ENCODE assay signal across 13 cellular contexts in genomic region chr1:159122005-159122621, GRCh38. TPM values are rescaled to one million over a fixed set of nuclear protein-coding genes. Genes with fewer than 3 reads are reported as not detected.
DNase-seq lines count a peak whose midpoint lies in the region; ATAC-seq, FAIRE-seq and TF ChIP-seq lines count a peak whose summit lies in the region.
"Had no signal": no experiment of that assay in that cellular context is flagged by ENCODE, and none has a peak within 500 bp of the region (broad histone marks: within the 10 kb centered on the region; RNA-seq: fewer than 3 reads in every experiment).

No MANE protein-coding gene starts in this region.

- CTCF ChIA-PET in activated CD8-positive, alpha-beta T cell treated with anti-CD3 and anti-CD28 coated beads, Interleukin-2, amount 10 ng/mL, durations not matched to agents 7 days and 5 days (lab: Charles Lee): interaction anchor here (1.6 kb wide), 1 partner anchor 10 kb away, joined by 6 read pairs; no protein-coding TSS in a partner anchor

- no peaks in the 10 kb centered on the region for H3K36me3 Mint-ChIP-seq in activated CD8-positive, alpha-beta T cell treated with anti-CD3 and anti-CD28 coated beads, Interleukin-2, amount 10 ng/mL, durations not matched to agents 7 days and 5 days (ENCODE audit: low read depth)

- H3K4me3 ChIP-seq in bronchial epithelial cell (ENCODE audit: low read depth, low read length): no peak overlapping the region

- no peak overlapping the region for H3K27ac Mint-ChIP-seq in activated CD8-positive, alpha-beta T cell treated with anti-CD3 and anti-CD28 coated beads, Interleukin-2, amount 10 ng/mL, durations not matched to agents 7 days and 5 days
- H3K27ac Mint-ChIP-seq: progenitor cell of endocrine pancreas had no signal

- no peak for TF ChIP-seq CTCF in bronchial epithelial cell (IDR thresholded peaks at IDR 0.05; ENCODE audit: insufficient read depth, low read length, severe bottlenecking)

- no peak for FAIRE-seq in bronchial epithelial cell (lab: Jason Lieb, UNC)

- no peak overlapping the region for H3K4me3 Mint-ChIP-seq in activated CD8-positive, alpha-beta T cell treated with anti-CD3 and anti-CD28 coated beads, Interleukin-2, amount 10 ng/mL, durations not matched to agents 7 days and 5 days

- DNase-seq in EL (peak; percentile 85), bronchial epithelial cell (ENCODE audit: low read depth) (peak; percentile 63), NCI-H748 (lab: John Stamatoyannopoulos, UW; ENCODE audit: unreplicated experiment) (no peak), NCI-H187 treated with DMSO at 0.1 percent for 48 hours (lab: John Stamatoyannopoulos, UW) (no peak), head of caudate nucleus (no peak)
- DNase-seq in activated CD8-positive, alpha-beta T cell treated with anti-CD3 and anti-CD28 coated beads, Interleukin-2, amount 10 ng/mL, durations not matched to agents 7 days and 5 days: no peak
- DNase-seq: activated CD4-positive, CD25-positive, alpha-beta regulatory T cell treated with anti-CD3 and anti-CD28 coated beads, Interleukin-2, amount 50 U/mL, for 72 hours; DMS153; trophoblast cell had no signal

- intact Hi-C loops in head of caudate nucleus (cut with DNase I): no loop called here

- H3K9me3 Mint-ChIP-seq in activated CD8-positive, alpha-beta T cell treated with anti-CD3 and anti-CD28 coated beads, Interleukin-2, amount 10 ng/mL, durations not matched to agents 7 days and 5 days (ENCODE audit: insufficient read depth): no peaks in the 10 kb centered on the region

- H3K27me3 Mint-ChIP-seq in activated CD8-positive, alpha-beta T cell treated with anti-CD3 and anti-CD28 coated beads, Interleukin-2, amount 10 ng/mL, durations not matched to agents 7 days and 5 days (ENCODE audit: low read depth): peaks cover 30% of the 10 kb centered on the region
- H3K27me3 Mint-ChIP-seq: progenitor cell of endocrine pancreas had no signal

- H3K36me3 ChIP-seq in bronchial epithelial cell (ENCODE audit: control insufficient read depth, insufficient read depth, low read length): no peaks in the 10 kb centered on the region

- ATAC-seq in GM19452 (IDR thresholded peaks at IDR 0.05; ENCODE audit: unreplicated experiment): peak; percentile 88
- ATAC-seq in HG03108 (IDR thresholded peaks at IDR 0.05; ENCODE audit: unreplicated experiment): peak; percentile 75
- no peak for ATAC-seq in activated CD8-positive, alpha-beta T cell treated with anti-CD3 and anti-CD28 coated beads, Interleukin-2, amount 10 ng/mL, durations not matched to agents 7 days and 5 days

- H3K27me3 ChIP-seq in bronchial epithelial cell (ENCODE audit: control insufficient read depth, insufficient read depth, low read length): no peaks in the 10 kb centered on the region

- no peaks in the 10 kb centered on the region for H3K4me1 Mint-ChIP-seq in activated CD8-positive, alpha-beta T cell treated with anti-CD3 and anti-CD28 coated beads, Interleukin-2, amount 10 ng/mL, durations not matched to agents 7 days and 5 days (ENCODE audit: low read depth)

- POLR2A ChIA-PET in activated CD8-positive, alpha-beta T cell treated with anti-CD3 and anti-CD28 coated beads, Interleukin-2, amount 10 ng/mL, durations not matched to agents 7 days and 5 days (lab: Charles Lee): interaction anchor here (0.7 kb wide), 1 partner anchor 11 kb away, joined by 3 read pairs; no protein-coding TSS in a partner anchor

RNA-seq across cellular contexts. Expression of gene AIM2, which starts 45.5 kb away (rescaled TPM):
- total RNA-seq in bronchial epithelial cell: not detected in 2 replicates
- 1 to 10 TPM in 1 of 2 experiments, under 1 TPM in 1; 0.99 to 1.8 TPM for total RNA-seq in activated CD8-positive, alpha-beta T cell treated with anti-CD3 and anti-CD28 coated beads, Interleukin-2, amount 10 ng/mL, durations not matched to agents 7 days and 5 days
- total RNA-seq: epithelial cell of proximal tubule had no signal

RNA-seq across cellular contexts. Expression of gene CADM3, which starts 49.3 kb away (rescaled TPM):
- not detected in 2 replicates for total RNA-seq in bronchial epithelial cell
- total RNA-seq in activated CD8-positive, alpha-beta T cell treated with anti-CD3 and anti-CD28 coated beads, Interleukin-2, amount 10 ng/mL, durations not matched to agents 7 days and 5 days: not detected
- total RNA-seq: epithelial cell of proximal tubule had no signal

Comparison
In these comparisons a context has a peak if more than half of its experiments do, and no peak if none do; other contexts are left out.
1. DNase-seq: peak in EL (single experiment) and bronchial epithelial cell (single experiment); none in NCI-H748 (single experiment), NCI-H187 treated with DMSO at 0.1 percent for 48 hours (single experiment), head of caudate nucleus (0 of 42) and activated CD8-positive, alpha-beta T cell treated with anti-CD3 and anti-CD28 coated beads, Interleukin-2, amount 10 ng/mL, durations not matched to agents 7 days and 5 days (single experiment).